ENCODE assay signal across 1 cellular context in genomic region chr18:4433762-4434161, GRCh38.
TF ChIP-seq lines count a peak whose summit lies in the region.

No MANE protein-coding gene starts in this region.

TF ChIP-seq in GM23338, 12 proteins besides CTCF, POLR2A, EP300 and RAD21 (continued from another document):
- no peak for TF ChIP-seq REST (IDR thresholded peaks at IDR 0.05; ENCODE audit: unreplicated experiment)
- TF ChIP-seq STAT1 (IDR thresholded peaks at IDR 0.05; ENCODE audit: unreplicated experiment) = no peak
- TF ChIP-seq ZNF462 (CRISPR knock-in tag; IDR thresholded peaks at IDR 0.05) = no peak
- no peak for TF ChIP-seq ZNF114 (CRISPR knock-in tag; IDR thresholded peaks at IDR 0.05)
- TF ChIP-seq POLR2AphosphoS5 (IDR thresholded peaks at IDR 0.05; ENCODE audit: low read depth) = no peak
- TF ChIP-seq EZH2 (IDR thresholded peaks at IDR 0.05; ENCODE audit: low read depth, unreplicated experiment) = no peak
TF ChIP-seq in GM23338: peak in this region for 0.
